19 cellular contexts compared by ENCODE assay signal in the genomic region with DNA sequence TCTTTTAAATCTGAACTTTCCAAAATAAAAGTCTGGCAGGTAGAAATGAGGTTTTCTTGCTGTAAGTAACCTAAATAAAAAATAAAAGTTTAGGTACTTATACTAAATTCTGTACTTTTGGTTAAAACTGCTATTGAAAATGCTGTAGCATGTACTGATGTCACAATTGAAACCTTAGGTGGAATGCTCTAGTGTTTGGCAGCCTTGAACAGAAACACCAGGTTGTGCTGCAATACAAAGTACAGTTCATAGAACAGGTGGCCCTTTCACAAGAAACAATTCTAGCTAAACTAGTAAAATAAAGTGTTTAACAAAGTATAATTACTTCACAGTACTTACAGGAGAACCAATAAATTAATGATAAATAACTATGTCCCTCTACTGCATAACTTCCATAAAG. TPM values are rescaled to one million over a fixed set of nuclear protein-coding genes. Genes with fewer than 3 reads are reported as not detected.
DNase-seq lines count a peak whose midpoint lies in the region; ATAC-seq and TF ChIP-seq lines count a peak whose summit lies in the region.
"Had no signal": no experiment of that assay in that cellular context is flagged by ENCODE, and none has a peak within 500 bp of the region (broad histone marks: within the 10 kb centered on the region; RNA-seq: fewer than 3 reads in every experiment).

No MANE protein-coding gene starts in this region.

- TF ChIP-seq CTCF in natural killer cell (IDR thresholded peaks at IDR 0.05) (no peak), type B pancreatic cell (conservative IDR thresholded peaks at IDR 0.05) (no peak)

- no peak for ATAC-seq in natural killer cell treated with Interleukin-12 subunit alpha and Interleukin-12 subunit beta and Interleukin-15 and Interleukin-18, amount 100 ng/mL, for 72 hours
- ATAC-seq in natural killer cell (no peak), GM21529 (IDR thresholded peaks at IDR 0.05; ENCODE audit: unreplicated experiment) (peak; percentile 42)
- ATAC-seq: heart right ventricle, mucosa of descending colon had no signal

- H3K9me3 Mint-ChIP-seq in natural killer cell treated with Interleukin-12 subunit alpha and Interleukin-12 subunit beta and Interleukin-15 and Interleukin-18, amount 100 ng/mL, for 72 hours, result no peaks in the 10 kb centered on the region
- H3K9me3 Mint-ChIP-seq in natural killer cell (no peaks in the 10 kb centered on the region), type B pancreatic cell (no peaks in the 10 kb centered on the region)
- H3K9me3 Mint-ChIP-seq in T-helper 2 cell treated with Interferon-gamma antibody and Interleukin-4, amounts not matched to agents 5 μg/mL and 100 μg/mL, for 36 hours, result no peaks in the 10 kb centered on the region
- H3K9me3 Mint-ChIP-seq: activated B cell treated with CpG ODN at 0.5 μM for 24 hours; activated T-helper 2 cell treated with anti-CD3 and anti-CD28 coated beads, Interferon-gamma antibody, Interleukin-2, Interleukin-4, amounts not matched to agents 10 μg/mL and 5 μg/mL and 100 μg/mL, durations not matched to agents 14 hours and 24 hours and 36 hours had no signal

- intact Hi-C loops in natural killer cell (cut with micrococcal nuclease), result no loop called here

- H3K4me1 Mint-ChIP-seq in natural killer cell treated with Interleukin-12 subunit alpha and Interleukin-12 subunit beta and Interleukin-15 and Interleukin-18, amount 100 ng/mL, for 72 hours (ENCODE audit: low read depth in 2 of 2), result peaks cover 31 to 43% of the 10 kb centered on the region in 2 donors
- peaks cover 28 to 32% of the 10 kb centered on the region in 2 donors for H3K4me1 Mint-ChIP-seq in natural killer cell
- peaks cover 23% of the 10 kb centered on the region for H3K4me1 Mint-ChIP-seq in T-helper 2 cell treated with Interferon-gamma antibody and Interleukin-4, amounts not matched to agents 5 μg/mL and 100 μg/mL, for 36 hours (ENCODE audit: low read depth)
- H3K4me1 Mint-ChIP-seq in type B pancreatic cell (ENCODE audit: unreplicated experiment), result peaks cover 19% of the 10 kb centered on the region

- peaks cover 4% of the 10 kb centered on the region for H3K36me3 Mint-ChIP-seq in natural killer cell treated with Interleukin-12 subunit alpha and Interleukin-12 subunit beta and Interleukin-15 and Interleukin-18, amount 100 ng/mL, for 72 hours
- H3K36me3 Mint-ChIP-seq in natural killer cell (no peaks in the 10 kb centered on the region), type B pancreatic cell (peaks cover 19% of the 10 kb centered on the region)
- peaks cover 45% of the 10 kb centered on the region for H3K36me3 Mint-ChIP-seq in T-helper 2 cell treated with Interferon-gamma antibody and Interleukin-4, amounts not matched to agents 5 μg/mL and 100 μg/mL, for 36 hours (ENCODE audit: low read depth)

- peak overlapping the region; percentile 20 for H3K4me3 Mint-ChIP-seq in natural killer cell treated with Interleukin-12 subunit alpha and Interleukin-12 subunit beta and Interleukin-15 and Interleukin-18, amount 100 ng/mL, for 72 hours
- H3K4me3 Mint-ChIP-seq in natural killer cell (no peak overlapping the region), type B pancreatic cell (no peak overlapping the region)
- peak overlapping the region; percentile 15 for H3K4me3 Mint-ChIP-seq in T-helper 2 cell treated with Interferon-gamma antibody and Interleukin-4, amounts not matched to agents 5 μg/mL and 100 μg/mL, for 36 hours
- H3K4me3 Mint-ChIP-seq: activated B cell treated with CpG ODN at 0.5 μM for 24 hours had no signal

- peak overlapping the region in 1 of 2 donors; percentile 67 for H3K27ac Mint-ChIP-seq in natural killer cell treated with Interleukin-12 subunit alpha and Interleukin-12 subunit beta and Interleukin-15 and Interleukin-18, amount 100 ng/mL, for 72 hours
- peak overlapping the region in 1 of 2 donors; percentile 65 for H3K27ac Mint-ChIP-seq in natural killer cell
- H3K27ac Mint-ChIP-seq in T-helper 2 cell treated with Interferon-gamma antibody and Interleukin-4, amounts not matched to agents 5 μg/mL and 100 μg/mL, for 36 hours, result no peak overlapping the region
- H3K27ac Mint-ChIP-seq in type B pancreatic cell, result no peak overlapping the region
- H3K27ac Mint-ChIP-seq: activated B cell treated with CpG ODN at 0.5 μM for 24 hours had no signal

- no peaks in the 10 kb centered on the region for H3K27me3 Mint-ChIP-seq in natural killer cell treated with Interleukin-12 subunit alpha and Interleukin-12 subunit beta and Interleukin-15 and Interleukin-18, amount 100 ng/mL, for 72 hours
- no peaks in the 10 kb centered on the region for H3K27me3 Mint-ChIP-seq in natural killer cell (ENCODE audit: low read depth in 2 of 2)
- H3K27me3 Mint-ChIP-seq in T-helper 2 cell treated with Interferon-gamma antibody and Interleukin-4, amounts not matched to agents 5 μg/mL and 100 μg/mL, for 36 hours (ENCODE audit: low read depth), result no peaks in the 10 kb centered on the region
- no peaks in the 10 kb centered on the region for H3K27me3 Mint-ChIP-seq in type B pancreatic cell
- H3K27me3 Mint-ChIP-seq: activated B cell treated with CpG ODN at 0.5 μM for 24 hours had no signal

- no peak for DNase-seq in natural killer cell treated with Interleukin-12 subunit alpha and Interleukin-12 subunit beta and Interleukin-15 and Interleukin-18, amount 100 ng/mL, for 72 hours (ENCODE audit: low spot score)
- DNase-seq in natural killer cell, result no peak
- no peak for DNase-seq in T-helper 2 cell treated with Interferon-gamma antibody and Interleukin-4, amounts not matched to agents 5 μg/mL and 100 μg/mL, for 36 hours (ENCODE audit: low spot score)
- DNase-seq in GM19240 (ENCODE audit: insufficient read length, low spot score), result no peak
- no peak for DNase-seq in type B pancreatic cell (ENCODE audit: extremely low spot score, unreplicated experiment)
- DNase-seq in NCI-H2081 treated with DMSO at 0.1 percent for 48 hours (lab: John Stamatoyannopoulos, UW), result no peak
- no peak for DNase-seq in NCI-H446 treated with DMSO at 0.1 percent for 48 hours (lab: John Stamatoyannopoulos, UW)
- DNase-seq: activated B cell treated with CpG ODN at 0.5 μM for 24 hours, DMS 273 treated with DMSO at 0.1 percent for 48 hours, esophagus squamous epithelium, heart right ventricle, kidney glomerular epithelial cell, mucosa of descending colon, NCI-H2081, NCI-H774, small intestine, SW 1271 had no signal

RNA-seq across cellular contexts. Expression of a gene that starts 25.1 kb away (rescaled TPM):
- total RNA-seq in natural killer cell treated with Interleukin-12 subunit alpha and Interleukin-12 subunit beta and Interleukin-15 and Interleukin-18, amount 100 ng/mL, for 72 hours, result 10 to 100 TPM; 31.1 to 35.8 TPM
- total RNA-seq in natural killer cell (10 to 100 TPM; 34.8 to 42.6 (median 36.1) TPM), type B pancreatic cell (ENCODE audit: low replicate concordance) (14.0 and 17.8 TPM in 2 replicates)

RNA-seq across cellular contexts. Expression of a gene that starts 25.5 kb away (rescaled TPM):
- 100 to 1,000 TPM in 1 of 2 donors, 10 to 100 TPM in 1; 86.4 to 107 TPM for total RNA-seq in natural killer cell treated with Interleukin-12 subunit alpha and Interleukin-12 subunit beta and Interleukin-15 and Interleukin-18, amount 100 ng/mL, for 72 hours
- total RNA-seq in natural killer cell, result 100 to 1,000 TPM; 502 to 568 (median 539) TPM
- 47.0 and 78.4 TPM in 2 replicates for total RNA-seq in type B pancreatic cell (ENCODE audit: low replicate concordance)

Comparison
In these comparisons a context has a peak if more than half of its experiments do, and no peak if none do; other contexts are left out.
1. H3K4me3 Mint-ChIP-seq: peak in natural killer cell treated with Interleukin-12 subunit alpha and Interleukin-12 subunit beta and Interleukin-15 and Interleukin-18, amount 100 ng/mL, for 72 hours (single experiment) and T-helper 2 cell treated with Interferon-gamma antibody and Interleukin-4, amounts not matched to agents 5 μg/mL and 100 μg/mL, for 36 hours (single experiment); none in natural killer cell (single experiment) and type B pancreatic cell (single experiment).